ENCODE assay signal across 28 cellular contexts in genomic region chr21:26884436-26884835, GRCh38. TPM values are rescaled to one million over a fixed set of nuclear protein-coding genes. Genes with fewer than 3 reads are reported as not detected.
"Had no signal": no experiment of that assay in that cellular context is flagged by ENCODE, and none has a peak within 500 bp of the region (broad histone marks: within the 10 kb centered on the region; RNA-seq: fewer than 3 reads in every experiment).

No MANE protein-coding gene starts in this region.

- H3K4me3 ChIP-seq: left lung, lower lobe of right lung, pancreas, prostate gland, sigmoid colon, spleen, suprapubic skin, thoracic aorta, tibial nerve, uterus had no signal

- H3K4me3 Mint-ChIP-seq: immature natural killer cell; naive thymus-derived CD8-positive, alpha-beta T cell; nephron; neural crest cell; stimulated activated effector memory CD8-positive, alpha-beta T cell treated with anti-CD3 and anti-CD28 coated beads, Interleukin-12 subunit alpha, Interleukin-12 subunit beta, amount 100 ng/mL, for 72 hours; stimulated activated naive CD8-positive, alpha-beta T cell treated with anti-CD3 and anti-CD28 coated beads, Interleukin-15, Interleukin-2, amounts not matched to agents 100 ng/mL and 50 ng/mL, for 24 hours; type B pancreatic cell had no signal

- H3K27ac ChIP-seq: left lung, lower lobe of right lung, pancreas, prostate gland, sigmoid colon, spleen, suprapubic skin, thoracic aorta, tibial nerve, uterus had no signal

- H3K36me3 Mint-ChIP-seq: immature natural killer cell; naive thymus-derived CD8-positive, alpha-beta T cell; stimulated activated effector memory CD8-positive, alpha-beta T cell treated with anti-CD3 and anti-CD28 coated beads, Interleukin-12 subunit alpha, Interleukin-12 subunit beta, amount 100 ng/mL, for 72 hours had no signal

- ATAC-seq: left colon; left lung; lower lobe of right lung; naive thymus-derived CD8-positive, alpha-beta T cell; pancreas; stimulated activated effector memory CD8-positive, alpha-beta T cell treated with anti-CD3 and anti-CD28 coated beads, Interleukin-12 subunit alpha, Interleukin-12 subunit beta, amount 100 ng/mL, for 72 hours had no signal

- H3K4me1 Mint-ChIP-seq: immature natural killer cell; naive thymus-derived CD8-positive, alpha-beta T cell; neural crest cell; stimulated activated effector memory CD8-positive, alpha-beta T cell treated with anti-CD3 and anti-CD28 coated beads, Interleukin-12 subunit alpha, Interleukin-12 subunit beta, amount 100 ng/mL, for 72 hours had no signal

- H3K9me3 Mint-ChIP-seq: immature natural killer cell; neural crest cell; stimulated activated naive CD8-positive, alpha-beta T cell treated with anti-CD3 and anti-CD28 coated beads, Interleukin-15, Interleukin-2, amounts not matched to agents 100 ng/mL and 50 ng/mL, for 24 hours had no signal

- H3K27me3 ChIP-seq: left lung, pancreas, sigmoid colon, spleen, suprapubic skin, tibial nerve, uterus had no signal

- H3K36me3 ChIP-seq: left lung, lower lobe of right lung, pancreas, prostate gland, sigmoid colon, spleen, suprapubic skin, thoracic aorta, tibial nerve, uterus had no signal

- H3K27ac Mint-ChIP-seq: immature natural killer cell; naive thymus-derived CD8-positive, alpha-beta T cell; nephron; stimulated activated effector memory CD8-positive, alpha-beta T cell treated with anti-CD3 and anti-CD28 coated beads, Interleukin-12 subunit alpha, Interleukin-12 subunit beta, amount 100 ng/mL, for 72 hours; stimulated activated naive CD8-positive, alpha-beta T cell treated with anti-CD3 and anti-CD28 coated beads, Interleukin-15, Interleukin-2, amounts not matched to agents 100 ng/mL and 50 ng/mL, for 24 hours; type B pancreatic cell had no signal

- H3K4me1 ChIP-seq: left lung, lower lobe of right lung, pancreas, spleen, uterus had no signal

- DNase-seq: hypothalamus; immature natural killer cell; kidney; left colon; left lung; lower lobe of right lung; mammary epithelial cell; naive thymus-derived CD8-positive, alpha-beta T cell; nucleus accumbens; pancreas; posterior cingulate gyrus; retina; right cardiac atrium; sigmoid colon; small intestine; spleen; stimulated activated CD4-positive, alpha-beta T cell treated with anti-CD3 and anti-CD28 coated beads, Interleukin-4, amount 100 ng/mL, for 24 hours; stimulated activated naive CD4-positive, alpha-beta T cell; uterus had no signal

- H3K9me3 ChIP-seq: left lung, lower lobe of right lung, pancreas, prostate gland, sigmoid colon, spleen, suprapubic skin, thoracic aorta, tibial nerve, uterus had no signal

RNA-seq across cellular contexts. Expression of gene ADAMTS1, which starts 39.2 kb away (rescaled TPM):
- total RNA-seq: naive thymus-derived CD8-positive, alpha-beta T cell had no signal
